2 cellular contexts compared by ENCODE assay signal in genomic region chr2:174781298-174781697, GRCh38.
TF ChIP-seq lines count a peak whose summit lies in the region.

No MANE protein-coding gene starts in this region.

TF ChIP-seq in GM23338, 12 proteins besides CTCF, POLR2A, EP300 and RAD21:
- TF ChIP-seq ZNF114 (CRISPR knock-in tag; IDR thresholded peaks at IDR 0.05) (no peak), EZH2phosphoT487 (IDR thresholded peaks at IDR 0.05; ENCODE audit: unreplicated experiment) (no peak), CREB1 (CRISPR knock-in tag; IDR thresholded peaks at IDR 0.05; ENCODE audit: low read depth) (no peak), NANOG (IDR thresholded peaks at IDR 0.05; ENCODE audit: borderline replicate concordance) (no peak), ZNF462 (CRISPR knock-in tag; IDR thresholded peaks at IDR 0.05) (no peak), ETS1 (IDR thresholded peaks at IDR 0.05) (no peak), REST (IDR thresholded peaks at IDR 0.05; ENCODE audit: unreplicated experiment) (no peak), JUNB (IDR thresholded peaks at IDR 0.05; ENCODE audit: unreplicated experiment) (no peak), EZH2 (IDR thresholded peaks at IDR 0.05; ENCODE audit: low read depth, unreplicated experiment) (no peak), ZNF331 (CRISPR knock-in tag; IDR thresholded peaks at IDR 0.05; ENCODE audit: low read depth) (no peak), POLR2AphosphoS5 (IDR thresholded peaks at IDR 0.05; ENCODE audit: low read depth) (no peak), STAT1 (IDR thresholded peaks at IDR 0.05; ENCODE audit: unreplicated experiment) (no peak)

TF ChIP-seq in K562, 482 proteins besides CTCF, POLR2A, EP300 and RAD21:
- TF ChIP-seq HINFP (tag; conservative IDR thresholded peaks at IDR 0.05; ENCODE audit: low read depth) (0 out of 2 replicates have a peak, but pooled peaks have one; percentile 27), MLLT1 (IDR thresholded peaks at IDR 0.05) (no peak)
